16 cellular contexts compared by ENCODE assay signal in the genomic region with DNA sequence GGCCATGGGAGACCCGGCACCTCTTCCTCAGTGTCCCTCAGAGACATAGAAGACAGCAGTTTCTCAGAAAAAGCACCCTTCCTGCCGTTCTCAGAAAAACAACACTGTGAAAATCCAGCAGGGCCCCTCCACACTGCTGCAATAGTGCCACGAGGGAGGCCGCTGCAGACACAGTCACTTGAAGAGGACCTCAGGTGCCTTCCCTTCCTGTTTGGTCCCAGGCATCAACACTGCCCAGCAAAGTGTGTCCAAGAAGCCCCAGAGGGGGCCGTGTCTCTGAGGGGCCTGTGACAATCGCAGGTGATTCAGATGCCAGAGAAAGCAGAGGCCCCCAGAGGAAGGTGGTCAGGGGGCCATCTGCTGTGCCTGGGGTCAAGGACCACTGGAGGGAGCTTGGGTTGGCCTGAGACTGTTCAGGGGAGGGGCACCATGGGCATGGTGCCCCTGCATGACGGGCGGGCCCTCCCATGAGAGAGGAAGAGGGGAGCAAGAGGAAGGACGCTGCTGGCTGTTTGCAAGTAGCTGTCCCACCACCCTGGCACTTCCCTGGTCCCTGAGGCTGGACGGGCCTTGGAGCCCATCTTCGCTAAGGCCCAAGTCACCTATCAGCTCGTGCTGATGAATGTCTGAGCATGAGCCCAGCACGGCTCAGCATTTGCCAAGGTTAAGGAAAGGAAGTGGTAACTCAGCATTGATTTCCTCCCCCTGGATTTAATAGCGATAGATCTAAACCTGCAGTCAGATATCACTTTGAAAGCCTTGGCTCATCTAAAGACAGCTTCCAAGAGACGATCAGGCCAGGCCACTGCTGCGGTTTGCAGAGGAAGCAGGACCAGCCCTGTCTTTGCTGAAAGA. TPM values are rescaled to one million over a fixed set of nuclear protein-coding genes. Genes with fewer than 3 reads are reported as not detected.
DNase-seq lines count a peak whose midpoint lies in the region; ATAC-seq and TF ChIP-seq lines count a peak whose summit lies in the region.
"Had no signal": no experiment of that assay in that cellular context is flagged by ENCODE, and none has a peak within 500 bp of the region (broad histone marks: within the 10 kb centered on the region; RNA-seq: fewer than 3 reads in every experiment).

No MANE protein-coding gene starts in this region.

- H3K27me3 ChIP-seq in right atrium auricular region (no peaks in the 10 kb centered on the region), RWPE2 (ENCODE audit: insufficient read depth, poor library complexity, severe bottlenecking) (no peaks in the 10 kb centered on the region), vagina (no peaks in the 10 kb centered on the region), colonic mucosa (no peaks in the 10 kb centered on the region)

- H3K36me3 ChIP-seq in right atrium auricular region (no peaks in the 10 kb centered on the region), RWPE2 (ENCODE audit: low read depth) (peaks cover 21% of the 10 kb centered on the region), vagina (no peaks in the 10 kb centered on the region), colonic mucosa (no peaks in the 10 kb centered on the region)
- H3K36me3 ChIP-seq: SJCRH30 had no signal

- peaks cover 60% of the 10 kb centered on the region for H3K4me1 Mint-ChIP-seq in nephron progenitor cell
- H3K4me1 Mint-ChIP-seq: CD4-positive, alpha-beta memory T cell had no signal

- DNase-seq in right atrium auricular region (ENCODE audit: low spot score) (peak; percentile 54), Right ventricle myocardium superior (no peak), RWPE2 (ENCODE audit: low spot score) (peak; percentile 21), nephron progenitor cell (no peak), vagina (ENCODE audit: extremely low spot score in 2 of 2) (no peak), germinal center (ENCODE audit: low spot score) (no peak), UCSD-AML1 (lab: John Stamatoyannopoulos, UW; ENCODE audit: unreplicated experiment) (no peak), colonic mucosa (no peak)
- DNase-seq: CD4-positive, alpha-beta memory T cell; DMS79 treated with DMSO at 0.1 percent for 48 hours; Karpas-422; NCI-H1105 treated with DMSO at 0.1 percent for 48 hours; NCI-H187 treated with DMSO at 0.1 percent for 48 hours; NCI-H2171 treated with DMSO at 0.1 percent for 48 hours; NCI-H82; SJCRH30 had no signal

- H3K9me3 ChIP-seq in right atrium auricular region: no peaks in the 10 kb centered on the region
- H3K9me3 ChIP-seq in RWPE2 (ENCODE audit: severe bottlenecking): no peaks in the 10 kb centered on the region
- no peaks in the 10 kb centered on the region for H3K9me3 ChIP-seq in vagina
- no peaks in the 10 kb centered on the region for H3K9me3 ChIP-seq in colonic mucosa
- H3K9me3 ChIP-seq: SJCRH30 had no signal

- H3K4me1 ChIP-seq in right atrium auricular region (no peaks in the 10 kb centered on the region), RWPE2 (ENCODE audit: insufficient read depth, poor library complexity, severe bottlenecking) (no peaks in the 10 kb centered on the region), vagina (peaks cover 37% of the 10 kb centered on the region), colonic mucosa (no peaks in the 10 kb centered on the region)
- H3K4me1 ChIP-seq: SJCRH30 had no signal

- H3K9ac ChIP-seq in colonic mucosa (ENCODE audit: low read depth in 2 of 2, low read length in 2 of 2): no peak overlapping the region

- H3K9me3 Mint-ChIP-seq in nephron progenitor cell: peaks cover 19% of the 10 kb centered on the region

- H3K27me3 Mint-ChIP-seq in nephron progenitor cell (ENCODE audit: low read depth, poor library complexity): peaks cover 32% of the 10 kb centered on the region

- H3K36me3 Mint-ChIP-seq in nephron progenitor cell (ENCODE audit: low read depth): peaks cover 30% of the 10 kb centered on the region
- H3K36me3 Mint-ChIP-seq: CD4-positive, alpha-beta memory T cell had no signal

- no peak for TF ChIP-seq POLR2A in vagina (IDR thresholded peaks at IDR 0.05)

- no peak overlapping the region for H3K4me3 Mint-ChIP-seq in nephron progenitor cell
- H3K4me3 Mint-ChIP-seq: CD4-positive, alpha-beta memory T cell had no signal

- intact Hi-C loops in Right ventricle myocardium superior (cut with DNase I) (no loop called here), vagina (cut with DNase I) (no loop called here), colonic mucosa (cut with DNase I) (no loop called here)

- ATAC-seq in Right ventricle myocardium superior (ENCODE audit: poor library complexity) (no peak), RWPE2 (ENCODE audit: low read depth) (no peak)

- H3K4me3 ChIP-seq in right atrium auricular region (no peak overlapping the region), RWPE2 (ENCODE audit: severe bottlenecking) (no peak overlapping the region), vagina (peak overlapping the region in 1 of 2 donors; percentile 5), colonic mucosa (no peak overlapping the region)
- H3K4me3 ChIP-seq: SJCRH30 had no signal

- TF ChIP-seq CTCF in right atrium auricular region (IDR thresholded peaks at IDR 0.05) (no peak), RWPE2 (IDR thresholded peaks at IDR 0.05; ENCODE audit: poor library complexity, severe bottlenecking) (no peak), nephron progenitor cell (IDR thresholded peaks at IDR 0.05) (no peak), vagina (IDR thresholded peaks at IDR 0.05) (no peak), colonic mucosa (IDR thresholded peaks at IDR 0.05) (no peak)

- H3K27ac ChIP-seq in right atrium auricular region: no peak overlapping the region
- no peak overlapping the region for H3K27ac ChIP-seq in RWPE2 (ENCODE audit: poor library complexity, severe bottlenecking)
- H3K27ac ChIP-seq in vagina: peak overlapping the region; percentile 94
- H3K27ac ChIP-seq in colonic mucosa: no peak overlapping the region
- H3K27ac ChIP-seq: SJCRH30 had no signal

- peak overlapping the region; percentile 54 for H3K27ac Mint-ChIP-seq in nephron progenitor cell
- H3K27ac Mint-ChIP-seq: CD4-positive, alpha-beta memory T cell had no signal

RNA-seq across cellular contexts. Expression of a gene that starts 9.1 kb away (rescaled TPM):
- 10 to 100 TPM in 1 of 2 donors, 1 to 10 TPM in 1; 6.2 to 26.1 TPM for total RNA-seq in right atrium auricular region
- total RNA-seq in Right ventricle myocardium superior: 1.9 TPM
- total RNA-seq in vagina: 214 TPM
- total RNA-seq in colonic mucosa: 1 to 10 TPM in 1 of 2 donors, under 1 TPM in 1; 0.82 to 2.7 TPM
- total RNA-seq: CD4-positive, alpha-beta memory T cell; SJCRH30 had no signal

Comparison
In these comparisons a context has a peak if more than half of its experiments do, and no peak if none do; other contexts are left out.
1. DNase-seq: peak in right atrium auricular region (single experiment) and RWPE2 (single experiment); none in Right ventricle myocardium superior (single experiment), nephron progenitor cell (single experiment), vagina (0 of 2), germinal center (single experiment), UCSD-AML1 (single experiment) and colonic mucosa (single experiment).